ENCODE assay signal across 23 cellular contexts in the genomic region with DNA sequence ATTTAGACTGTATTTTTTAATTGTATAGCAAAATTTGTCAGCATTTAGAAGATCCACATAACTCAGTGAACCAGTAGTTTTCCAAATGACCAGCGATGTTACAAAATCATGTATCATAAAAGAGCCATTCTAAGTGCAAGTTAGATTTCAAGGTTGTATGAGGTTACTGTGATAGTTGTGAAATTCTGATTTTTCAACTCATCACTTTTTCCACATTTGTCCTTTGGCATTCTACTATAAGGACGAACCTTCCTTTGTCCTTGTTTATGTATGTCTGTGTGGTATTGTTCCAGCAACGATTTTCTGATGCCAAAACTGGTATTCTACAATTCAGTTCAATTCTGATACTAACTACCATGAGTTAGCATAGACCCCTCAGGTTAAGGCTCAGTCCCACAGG.
"Had no signal": no experiment of that assay in that cellular context is flagged by ENCODE, and none has a peak within 500 bp of the region (broad histone marks: within the 10 kb centered on the region; RNA-seq: fewer than 3 reads in every experiment).

No MANE protein-coding gene starts in this region.

- H3K9me3 ChIP-seq: breast epithelium, colonic mucosa, heart left ventricle, ovary, prostate gland, tibial nerve had no signal

- H3K4me3 ChIP-seq: breast epithelium, colonic mucosa, dorsolateral prefrontal cortex, heart left ventricle, lung, ovary, prostate gland, tibial nerve had no signal

- H3K27me3 Mint-ChIP-seq: activated T-helper 17 cell treated with anti-CD3 and anti-CD28 coated beads, Interleukin-2, amount 50 U/mL, for 72 hours; effector memory CD8-positive, alpha-beta T cell; natural killer cell treated with Interleukin-12 subunit alpha and Interleukin-12 subunit beta and Interleukin-15 and Interleukin-18, amount 100 ng/mL, for 72 hours; stimulated activated naive CD8-positive, alpha-beta T cell treated with anti-CD3 and anti-CD28 coated beads, Interleukin-15, Interleukin-2, amounts not matched to agents 100 ng/mL and 50 ng/mL, for 24 hours had no signal

- H3K27ac ChIP-seq: colonic mucosa, dorsolateral prefrontal cortex, heart left ventricle, ovary, prostate gland, WERI-Rb-1 had no signal

- DNase-seq: activated CD4-positive, alpha-beta T cell treated with anti-CD3 and anti-CD28 coated beads for 1 hour; activated CD4-positive, alpha-beta T cell treated with anti-CD3 and anti-CD28 coated beads, Interleukin-2, amount 50 U/mL, for 1 hour; activated T-cell treated with anti-CD3 and anti-CD28 coated beads, Interleukin-2, amount 50 U/mL, for 1 hour; amniotic stem cell; colonic mucosa; dorsolateral prefrontal cortex; effector memory CD8-positive, alpha-beta T cell; heart left ventricle; left colon; midbrain; ovary; stimulated activated CD4-positive, alpha-beta T cell treated with anti-CD3 and anti-CD28 coated beads, Interleukin-4, amount 100 ng/mL, for 24 hours; T-helper 1 cell; WERI-Rb-1 had no signal

- H3K4me3 Mint-ChIP-seq: activated T-helper 17 cell treated with anti-CD3 and anti-CD28 coated beads, Interleukin-2, amount 50 U/mL, for 72 hours; effector memory CD8-positive, alpha-beta T cell; natural killer cell treated with Interleukin-12 subunit alpha and Interleukin-12 subunit beta and Interleukin-15 and Interleukin-18, amount 100 ng/mL, for 72 hours; stimulated activated naive CD8-positive, alpha-beta T cell treated with anti-CD3 and anti-CD28 coated beads, Interleukin-15, Interleukin-2, amounts not matched to agents 100 ng/mL and 50 ng/mL, for 24 hours had no signal

- ATAC-seq: activated naive CD4-positive, alpha-beta T cell treated with anti-CD3 and anti-CD28 coated beads, Interleukin-2, amount 50 U/mL, for 72 hours; activated T-helper 17 cell treated with anti-CD3 and anti-CD28 coated beads, Interleukin-2, amount 50 U/mL, for 72 hours; effector memory CD8-positive, alpha-beta T cell; esophagus mucosa; heart left ventricle; left colon; natural killer cell treated with Interleukin-12 subunit alpha and Interleukin-12 subunit beta and Interleukin-15 and Interleukin-18, amount 100 ng/mL, for 72 hours had no signal

- H3K27me3 ChIP-seq: breast epithelium, colonic mucosa, dorsolateral prefrontal cortex, heart left ventricle, ovary, tibial nerve had no signal

- H3K4me1 ChIP-seq: breast epithelium, colonic mucosa, prostate gland had no signal

- H3K27ac Mint-ChIP-seq: activated naive CD4-positive, alpha-beta T cell treated with anti-CD3 and anti-CD28 coated beads, Interleukin-2, amount 50 U/mL, for 72 hours; activated T-helper 17 cell treated with anti-CD3 and anti-CD28 coated beads, Interleukin-2, amount 50 U/mL, for 72 hours; natural killer cell treated with Interleukin-12 subunit alpha and Interleukin-12 subunit beta and Interleukin-15 and Interleukin-18, amount 100 ng/mL, for 72 hours; stimulated activated naive CD8-positive, alpha-beta T cell treated with anti-CD3 and anti-CD28 coated beads, Interleukin-15, Interleukin-2, amounts not matched to agents 100 ng/mL and 50 ng/mL, for 24 hours had no signal

- H3K36me3 ChIP-seq: breast epithelium, colonic mucosa, ovary, prostate gland, tibial nerve, WERI-Rb-1 had no signal

- H3K9me3 Mint-ChIP-seq: activated naive CD4-positive, alpha-beta T cell treated with anti-CD3 and anti-CD28 coated beads, Interleukin-2, amount 50 U/mL, for 72 hours; activated T-helper 17 cell treated with anti-CD3 and anti-CD28 coated beads, Interleukin-2, amount 50 U/mL, for 72 hours; effector memory CD8-positive, alpha-beta T cell; natural killer cell treated with Interleukin-12 subunit alpha and Interleukin-12 subunit beta and Interleukin-15 and Interleukin-18, amount 100 ng/mL, for 72 hours; stimulated activated naive CD8-positive, alpha-beta T cell treated with anti-CD3 and anti-CD28 coated beads, Interleukin-15, Interleukin-2, amounts not matched to agents 100 ng/mL and 50 ng/mL, for 24 hours had no signal
